ENCODE assay signal across 8 cellular contexts in genomic region chr2:177489719-177490301, GRCh38.
A peak's percentile ranks its signal among the peaks of the same experiment; 100 is the strongest.
DNase-seq lines count a peak whose midpoint lies in the region; ATAC-seq and TF ChIP-seq lines count a peak whose summit lies in the region.

No MANE protein-coding gene starts in this region.

- H2AFZ ChIP-seq in SU-DHL-6 (ENCODE audit: low read depth, low read length, severe bottlenecking) (no peak overlapping the region), hepatocyte (no peak overlapping the region)

- H3K9me2 ChIP-seq in SU-DHL-6 (replicated peaks; ENCODE audit: insufficient read depth, low read length): no peaks in the 10 kb centered on the region
- no peaks in the 10 kb centered on the region for H3K9me2 ChIP-seq in hepatocyte (replicated peaks; ENCODE audit: insufficient read depth)

- peak; percentile 57 for DNase-seq in COR-L47 (lab: John Stamatoyannopoulos, UW)
- peak; percentile 11 for DNase-seq in HuH-7.5 (ENCODE audit: low spot score)
- peak; percentile 55 for DNase-seq in hepatocyte (ENCODE audit: low spot score)
- DNase-seq in upper lobe of right lung: no peak
- no peak for DNase-seq in activated CD4-positive, CD25-positive, alpha-beta regulatory T cell treated with anti-CD3 and anti-CD28 coated beads, Interleukin-2, amount 50 U/mL, for 72 hours
- no peak for DNase-seq in GDM1 (lab: John Stamatoyannopoulos, UW)

- H3K36me3 ChIP-seq in SU-DHL-6 (ENCODE audit: low read length) (0 out of 2 replicates have a peak, but pooled peaks cover 4% of the 10 kb centered on the region), hepatocyte (replicated peaks; ENCODE audit: insufficient read depth, low read depth) (no peaks in the 10 kb centered on the region), upper lobe of right lung (peaks cover 12% of the 10 kb centered on the region)

- H3K4me3 ChIP-seq in SU-DHL-6 (ENCODE audit: insufficient read depth, low read length, poor library complexity, severe bottlenecking): no peak overlapping the region
- no peak overlapping the region for H3K4me3 ChIP-seq in hepatocyte
- H3K4me3 ChIP-seq in upper lobe of right lung: no peak overlapping the region

- ATAC-seq in upper lobe of right lung: no peak
- ATAC-seq in HG03175 (IDR thresholded peaks at IDR 0.05; ENCODE audit: unreplicated experiment): no peak

- TF ChIP-seq CTCF in SU-DHL-6 (IDR thresholded peaks at IDR 0.05; ENCODE audit: insufficient read depth, low read length, poor library complexity, severe bottlenecking): peak; percentile 49
- peak; percentile 72 for TF ChIP-seq CTCF in hepatocyte (IDR thresholded peaks at IDR 0.05; ENCODE audit: poor library complexity)
- TF ChIP-seq CTCF in upper lobe of right lung (IDR thresholded peaks at IDR 0.05): peak; percentile 60

- 43% methylated on average over 2 of the region's 2 CpGs for WGBS in hepatocyte (ENCODE audit: low lambda C conversion rate, missing lambda C conversion rate)

- H4K20me1 ChIP-seq in SU-DHL-6 (ENCODE audit: low read depth, low read length): no peaks in the 10 kb centered on the region
- H4K20me1 ChIP-seq in hepatocyte (ENCODE audit: insufficient read depth, poor library complexity, severe bottlenecking): no peaks in the 10 kb centered on the region

- H3K27ac ChIP-seq in SU-DHL-6 (ENCODE audit: low read depth, low read length) (no peak overlapping the region), hepatocyte (no peak overlapping the region), upper lobe of right lung (no peak overlapping the region)

- H3K9ac ChIP-seq in SU-DHL-6 (ENCODE audit: low read length): no peak overlapping the region

- intact Hi-C loops in upper lobe of right lung (cut with DNase I): no loop called here

- H3K4me2 ChIP-seq in SU-DHL-6 (ENCODE audit: low read depth, low read length, poor library complexity, severe bottlenecking) (no peak overlapping the region), hepatocyte (no peak overlapping the region)

- H3K79me2 ChIP-seq in SU-DHL-6 (ENCODE audit: insufficient read depth, low read length) (no peaks in the 10 kb centered on the region), hepatocyte (no peaks in the 10 kb centered on the region)

- H3K9me3 ChIP-seq in SU-DHL-6 (ENCODE audit: insufficient read depth, low read length): no peaks in the 10 kb centered on the region
- no peaks in the 10 kb centered on the region for H3K9me3 ChIP-seq in hepatocyte (ENCODE audit: low read depth)
- H3K9me3 ChIP-seq in upper lobe of right lung: no peaks in the 10 kb centered on the region

- 0 out of 2 replicates have a peak, but pooled peaks cover 2% of the 10 kb centered on the region for H3F3A ChIP-seq in SU-DHL-6 (ENCODE audit: insufficient read depth)

- H3K4me1 ChIP-seq in hepatocyte (ENCODE audit: insufficient read depth) (no peaks in the 10 kb centered on the region), upper lobe of right lung (no peaks in the 10 kb centered on the region)

- H3K27me3 ChIP-seq in SU-DHL-6 (ENCODE audit: low read length) (no peaks in the 10 kb centered on the region), hepatocyte (no peaks in the 10 kb centered on the region), upper lobe of right lung (no peaks in the 10 kb centered on the region)

Comparison
In these comparisons a context has a peak if more than half of its experiments do, and no peak if none do; other contexts are left out.
1. DNase-seq: peak in COR-L47 (single experiment), HuH-7.5 (single experiment) and hepatocyte (single experiment); none in upper lobe of right lung (single experiment), activated CD4-positive, CD25-positive, alpha-beta regulatory T cell treated with anti-CD3 and anti-CD28 coated beads, Interleukin-2, amount 50 U/mL, for 72 hours (single experiment) and GDM1 (single experiment).
2. Peak in every context shown above with its lines, with median percentiles within 50 percentile points of each other: CTCF ChIP-seq.